Comparison of ENCODE assay signal across 8 cellular contexts in genomic region chr9:38619556-38620447, GRCh38. TPM values are rescaled to one million over a fixed set of nuclear protein-coding genes. Genes with fewer than 3 reads are reported as not detected.
DNase-seq lines count a peak whose midpoint lies in the region; ATAC-seq and TF ChIP-seq lines count a peak whose summit lies in the region.

No MANE protein-coding gene starts in this region.

- ATAC-seq in GM19324 (IDR thresholded peaks at IDR 0.05; ENCODE audit: low FRiP score, unreplicated experiment) (no peak), HG02571 (IDR thresholded peaks at IDR 0.05; ENCODE audit: unreplicated experiment) (no peak)

- no peak overlapping the region for H3K27ac ChIP-seq in neutrophil

- peaks cover 23% of the 10 kb centered on the region for H3K27me3 ChIP-seq in neutrophil

- H3K4me1 ChIP-seq in neutrophil (ENCODE audit: control insufficient read depth in 1 of 2, insufficient read depth in 1 of 2, low read depth in 1 of 2, low read length in 1 of 2), result peaks cover 28 to 40% of the 10 kb centered on the region in 2 experiments

- no peaks in the 10 kb centered on the region for H3K36me3 ChIP-seq in neutrophil

- H3K9me3 ChIP-seq in neutrophil, result no peaks in the 10 kb centered on the region

- H3K4me3 ChIP-seq in fibroblast of the aortic adventitia (ENCODE audit: low read depth, low read length) (peak overlapping the region; percentile 45), neutrophil (ENCODE audit: low read depth in 1 of 2, low read length in 1 of 2) (peak overlapping the region; percentile 58 to 77)

- TF ChIP-seq CTCF in fibroblast of the aortic adventitia (IDR thresholded peaks at IDR 0.05; ENCODE audit: insufficient read depth, low read length), result no peak
- TF ChIP-seq CTCF in neutrophil (IDR thresholded peaks at IDR 0.05), result no peak

- DNase-seq in activated naive CD4-positive, alpha-beta T cell treated with Interleukin-2 at 50 U/mL for 16 hours, result peak; percentile 38
- no peak for DNase-seq in activated naive CD4-positive, alpha-beta T cell (lab: John Stamatoyannopoulos, UW)
- peak; percentile 16 for DNase-seq in activated CD8-positive, alpha-beta memory T cell treated with anti-CD3 and anti-CD28 coated beads, Interleukin-2, amount 50 U/mL, for 4 hours
- no peak for DNase-seq in fibroblast of the aortic adventitia (ENCODE audit: low read depth)
- DNase-seq in effector CD4-positive, alpha-beta T cell, result no peak

RNA-seq across cellular contexts. Expression of gene ANKRD18A, which starts 0.6 kb away (rescaled TPM):
- total RNA-seq in fibroblast of the aortic adventitia (ENCODE audit: low replicate concordance), result 0.09 TPM in 1 of 2 replicates, not detected in the other

Comparison
In these comparisons a context has a peak if more than half of its experiments do, and no peak if none do; other contexts are left out.
1. DNase-seq: peak in activated naive CD4-positive, alpha-beta T cell treated with Interleukin-2 at 50 U/mL for 16 hours (single experiment) and activated CD8-positive, alpha-beta memory T cell treated with anti-CD3 and anti-CD28 coated beads, Interleukin-2, amount 50 U/mL, for 4 hours (single experiment); none in activated naive CD4-positive, alpha-beta T cell (0 of 4), fibroblast of the aortic adventitia (single experiment) and effector CD4-positive, alpha-beta T cell (single experiment).